8 cellular contexts compared by ENCODE assay signal in genomic region chr9:126704157-126704941, GRCh38.
DNase-seq lines count a peak whose midpoint lies in the region; ATAC-seq, FAIRE-seq and TF ChIP-seq lines count a peak whose summit lies in the region.

No MANE protein-coding gene starts in this region.

- H3K4me3 Mint-ChIP-seq in activated naive CD4-positive, alpha-beta T cell treated with anti-CD3 and anti-CD28 coated beads, Interleukin-2, amount 10 ng/mL, durations not matched to agents 7 days and 5 days: no peak overlapping the region

- H3K4me1 Mint-ChIP-seq in activated naive CD4-positive, alpha-beta T cell treated with anti-CD3 and anti-CD28 coated beads, Interleukin-2, amount 10 ng/mL, durations not matched to agents 7 days and 5 days: peaks cover 17% of the 10 kb centered on the region

- FAIRE-seq in HTR-8/SVneo (lab: Jason Lieb, UNC): no peak

- no peak for TF ChIP-seq CTCF in AG10803 (conservative IDR thresholded peaks at IDR 0.05; ENCODE audit: low read length)

- CTCF ChIA-PET in activated naive CD4-positive, alpha-beta T cell treated with anti-CD3 and anti-CD28 coated beads, Interleukin-2, amount 10 ng/mL, durations not matched to agents 7 days and 5 days (lab: Charles Lee): interaction anchor here (0.7 to 11.9 kb wide), 14 partner anchors 10 to 126 kb away, joined by 3 to 481 read pairs (median 5); partner anchors contain the start of gene ZBTB43

- H3K27ac Mint-ChIP-seq in activated naive CD4-positive, alpha-beta T cell treated with anti-CD3 and anti-CD28 coated beads, Interleukin-2, amount 10 ng/mL, durations not matched to agents 7 days and 5 days: no peak overlapping the region

- H3K27me3 Mint-ChIP-seq in activated naive CD4-positive, alpha-beta T cell treated with anti-CD3 and anti-CD28 coated beads, Interleukin-2, amount 10 ng/mL, durations not matched to agents 7 days and 5 days: peaks cover 62% of the 10 kb centered on the region

- no peaks in the 10 kb centered on the region for H3K9me3 Mint-ChIP-seq in activated naive CD4-positive, alpha-beta T cell treated with anti-CD3 and anti-CD28 coated beads, Interleukin-2, amount 10 ng/mL, durations not matched to agents 7 days and 5 days

- no peak overlapping the region for H3K4me3 ChIP-seq in AG10803 (ENCODE audit: low read length)

- no peaks in the 10 kb centered on the region for H3K36me3 Mint-ChIP-seq in activated naive CD4-positive, alpha-beta T cell treated with anti-CD3 and anti-CD28 coated beads, Interleukin-2, amount 10 ng/mL, durations not matched to agents 7 days and 5 days

- DNase-seq in AG10803 (ENCODE audit: low read depth): peak; percentile 16
- DNase-seq in HTR-8/SVneo (ENCODE audit: insufficient read length, low spot score): peak; percentile 75
- peak; percentile 31 for DNase-seq in activated naive CD4-positive, alpha-beta T cell treated with anti-CD3 and anti-CD28 coated beads, Interleukin-2, amount 10 ng/mL, durations not matched to agents 7 days and 5 days
- DNase-seq in iris pigment epithelial cell (ENCODE audit: low read depth): peak; percentile 76
- peak; percentile 38 for DNase-seq in stimulated activated naive CD8-positive, alpha-beta T cell treated with anti-CD3 and anti-CD28 coated beads, Interleukin-15, Interleukin-2, amounts not matched to agents 100 U/mL and 50 U/mL, for 24 hours
- no peak for DNase-seq in NCI-H446 treated with DMSO at 0.1 percent for 48 hours (lab: John Stamatoyannopoulos, UW)

- no peak for ATAC-seq in stimulated activated naive CD8-positive, alpha-beta T cell treated with anti-CD3 and anti-CD28 coated beads, Interleukin-15, Interleukin-2, amounts not matched to agents 100 U/mL and 50 U/mL, for 24 hours
- ATAC-seq in HG03196 (IDR thresholded peaks at IDR 0.05; ENCODE audit: unreplicated experiment) (no peak), HG02852 (IDR thresholded peaks at IDR 0.05; ENCODE audit: unreplicated experiment) (no peak)
